Comparison of ENCODE assay signal across 8 cellular contexts in the genomic region with DNA sequence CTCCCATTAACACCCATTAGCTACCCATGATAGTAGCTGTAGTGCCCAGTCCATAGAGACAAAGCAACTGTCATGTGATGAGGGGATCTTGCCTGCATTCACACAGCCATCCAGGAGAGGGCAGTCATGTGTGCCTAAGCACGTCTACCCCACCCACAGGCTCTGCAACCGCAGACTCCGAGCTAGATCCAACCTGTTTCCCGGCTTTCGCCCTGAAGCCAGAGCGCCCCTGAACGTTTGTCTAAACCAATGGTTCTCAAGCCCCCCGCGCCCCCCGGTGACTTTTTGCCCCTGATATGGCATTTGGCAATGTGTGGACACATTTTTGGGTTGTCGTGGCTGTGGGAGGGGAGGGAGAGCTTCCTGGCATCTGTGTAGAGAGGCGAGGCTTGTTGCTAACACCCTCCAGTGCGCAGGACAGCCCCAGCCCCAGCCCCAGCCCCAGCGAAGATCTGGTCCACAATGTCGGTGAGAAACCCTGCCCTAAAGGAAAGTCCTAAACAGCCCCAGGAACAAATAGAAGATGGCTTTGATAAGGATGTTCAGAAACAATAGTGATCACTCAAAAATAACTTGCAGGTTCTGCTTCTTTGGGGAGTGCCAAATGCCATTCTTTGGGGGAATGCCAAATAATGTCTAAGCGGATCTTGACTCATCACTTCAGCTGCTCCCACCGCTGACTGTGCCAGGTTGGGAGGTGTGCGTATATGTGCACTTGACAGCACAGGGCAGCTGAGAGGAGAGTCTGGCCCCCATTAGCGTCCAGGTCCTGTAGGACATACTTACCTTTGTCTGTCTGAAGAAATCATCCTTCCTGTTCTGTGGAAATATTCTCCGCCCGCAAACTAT. TPM values are rescaled to one million over a fixed set of nuclear protein-coding genes. Genes with fewer than 3 reads are reported as not detected.
A peak's percentile ranks its signal among the peaks of the same experiment; 100 is the strongest.
DNase-seq lines count a peak whose midpoint lies in the region; FAIRE-seq and TF ChIP-seq lines count a peak whose summit lies in the region.

No MANE protein-coding gene starts in this region.

- no peaks in the 10 kb centered on the region for H3K9me2 ChIP-seq in GM23248 (ENCODE audit: insufficient read depth)
- H3K9me2 ChIP-seq in Karpas-422 (replicated peaks; ENCODE audit: insufficient read depth, low read length), result no peaks in the 10 kb centered on the region

- in situ Hi-C loops in GM23248 (cut with MboI), result loop anchor here (5.0 to 25.0 kb wide), 2 partner anchors 188 to 383 kb away; a partner anchor contains a TSS

- peak overlapping the region; percentile 79 for H3K4me2 ChIP-seq in GM23248 (ENCODE audit: unreplicated experiment)
- peak overlapping the region; percentile 71 for H3K4me2 ChIP-seq in Karpas-422 (ENCODE audit: low read depth, low read length, poor library complexity, severe bottlenecking)

- H3K79me2 ChIP-seq in GM23248 (ENCODE audit: insufficient read depth) (no peaks in the 10 kb centered on the region), Karpas-422 (ENCODE audit: low read length) (no peaks in the 10 kb centered on the region)

- H3K9ac ChIP-seq in GM23248 (peak overlapping the region; percentile 73), Karpas-422 (ENCODE audit: low read length) (peak overlapping the region; percentile 52)

- no peaks in the 10 kb centered on the region for H3K9me3 Mint-ChIP-seq in activated T-helper 2 cell treated with anti-CD3 and anti-CD28 coated beads, Interferon-gamma antibody, Interleukin-2, Interleukin-4, amounts not matched to agents 10 μg/mL and 5 μg/mL and 100 μg/mL, durations not matched to agents 14 hours and 24 hours and 36 hours
- H3K9me3 Mint-ChIP-seq in neural crest cell, result no peaks in the 10 kb centered on the region

- H3K4me3 Mint-ChIP-seq in activated T-helper 2 cell treated with anti-CD3 and anti-CD28 coated beads, Interferon-gamma antibody, Interleukin-2, Interleukin-4, amounts not matched to agents 10 μg/mL and 5 μg/mL and 100 μg/mL, durations not matched to agents 14 hours and 24 hours and 36 hours (ENCODE audit: low read depth), result no peak overlapping the region
- no peak overlapping the region for H3K4me3 Mint-ChIP-seq in neural crest cell

- WGBS in GM23248 (ENCODE audit: low coverage in 1 of 2, low lambda C conversion rate in 2 of 2, missing lambda C conversion rate in 2 of 2), 2 experiments, result 14 to 15% methylated on average over 21 of the region's 21 CpGs
- 14 to 21% (median 19%) methylated on average over 20 to 21 of the region's 21 CpGs for WGBS in stomach, 5 donors

- no peaks in the 10 kb centered on the region for H3K9me3 ChIP-seq in GM23248 (ENCODE audit: low read depth)
- H3K9me3 ChIP-seq in Karpas-422 (ENCODE audit: low read length), result no peaks in the 10 kb centered on the region
- no peaks in the 10 kb centered on the region for H3K9me3 ChIP-seq in stomach

- no peaks in the 10 kb centered on the region for H3K27me3 ChIP-seq in GM23248 (replicated peaks; ENCODE audit: insufficient read depth)
- H3K27me3 ChIP-seq in Karpas-422 (ENCODE audit: low read length), result no peaks in the 10 kb centered on the region
- no peaks in the 10 kb centered on the region for H3K27me3 ChIP-seq in stomach

- H3K4me1 Mint-ChIP-seq in activated T-helper 2 cell treated with anti-CD3 and anti-CD28 coated beads, Interferon-gamma antibody, Interleukin-2, Interleukin-4, amounts not matched to agents 10 μg/mL and 5 μg/mL and 100 μg/mL, durations not matched to agents 14 hours and 24 hours and 36 hours (ENCODE audit: low read depth), result no peaks in the 10 kb centered on the region
- no peaks in the 10 kb centered on the region for H3K4me1 Mint-ChIP-seq in neural crest cell

- no peak for TF ChIP-seq EP300 in stomach (IDR thresholded peaks at IDR 0.05)

- peaks cover 12% of the 10 kb centered on the region for H3F3A ChIP-seq in GM23248 (ENCODE audit: insufficient read depth)

- H3K27ac ChIP-seq in GM23248 (peak overlapping the region; percentile 68), Karpas-422 (ENCODE audit: low read length) (no peak overlapping the region), stomach (peak overlapping the region; percentile 28 to 81 (median 77))

- TF ChIP-seq POLR2A in stomach (IDR thresholded peaks at IDR 0.05), result no peak

- H3K36me3 ChIP-seq in GM23248 (ENCODE audit: low read depth) (no peaks in the 10 kb centered on the region), Karpas-422 (ENCODE audit: insufficient read depth, low read length) (no peaks in the 10 kb centered on the region), stomach (peaks cover 0 to 21% (median 9%) of the 10 kb centered on the region in 4 donors)

- peak overlapping the region; percentile 79 for H2AFZ ChIP-seq in GM23248
- 0 out of 2 replicates have a peak overlapping the region, but pooled peaks have one; percentile 28 for H2AFZ ChIP-seq in Karpas-422 (ENCODE audit: low read length)

- H4K20me1 ChIP-seq in GM23248 (ENCODE audit: insufficient read depth) (no peaks in the 10 kb centered on the region), Karpas-422 (ENCODE audit: insufficient read depth, low read depth, low read length) (no peaks in the 10 kb centered on the region)

- DNase-seq in Daoy (ENCODE audit: low read depth) (peak; percentile 97), GM23248 (peak; percentile 97), Karpas-422 (peak; percentile 89), RCC 7860 (ENCODE audit: low spot score) (peak; percentile 82), foreskin melanocyte (peak; percentile 76), neural crest cell (ENCODE audit: low read depth, low spot score) (peak; percentile 72), stomach (peak; percentile 87)
- peak; percentile 69 for DNase-seq in activated T-helper 2 cell treated with anti-CD3 and anti-CD28 coated beads, Interferon-gamma antibody, Interleukin-2, Interleukin-4, amounts not matched to agents 10 μg/mL and 5 μg/mL and 100 μg/mL, durations not matched to agents 14 hours and 24 hours and 36 hours (ENCODE audit: low spot score)

- peak overlapping the region; percentile 73 for H3K4me3 ChIP-seq in GM23248
- peak overlapping the region; percentile 43; the same call in 1 of the 2 replicates for H3K4me3 ChIP-seq in Karpas-422 (ENCODE audit: low read length)
- peak overlapping the region; percentile 33 to 49 (median 38) for H3K4me3 ChIP-seq in stomach

- H3K27ac Mint-ChIP-seq in activated T-helper 2 cell treated with anti-CD3 and anti-CD28 coated beads, Interferon-gamma antibody, Interleukin-2, Interleukin-4, amounts not matched to agents 10 μg/mL and 5 μg/mL and 100 μg/mL, durations not matched to agents 14 hours and 24 hours and 36 hours, result no peak overlapping the region
- H3K27ac Mint-ChIP-seq in neural crest cell (ENCODE audit: unreplicated experiment), result no peak overlapping the region

- TF ChIP-seq CTCF in neural crest cell (conservative IDR thresholded peaks at IDR 0.05) (peak; percentile 94), stomach (IDR thresholded peaks at IDR 0.05) (peak in 5 of 7 experiments; percentile 83 to 98 (median 87))

- no peaks in the 10 kb centered on the region for H3K36me3 Mint-ChIP-seq in activated T-helper 2 cell treated with anti-CD3 and anti-CD28 coated beads, Interferon-gamma antibody, Interleukin-2, Interleukin-4, amounts not matched to agents 10 μg/mL and 5 μg/mL and 100 μg/mL, durations not matched to agents 14 hours and 24 hours and 36 hours (ENCODE audit: low read depth)
- no peaks in the 10 kb centered on the region for H3K36me3 Mint-ChIP-seq in neural crest cell (ENCODE audit: low read depth)

- H3K4me1 ChIP-seq in GM23248 (ENCODE audit: insufficient read depth) (peaks cover 15% of the 10 kb centered on the region), Karpas-422 (ENCODE audit: low read length) (0 out of 2 replicates have a peak, but pooled peaks cover 6% of the 10 kb centered on the region), stomach (peaks cover 11 to 24% (median 21%) of the 10 kb centered on the region in 4 donors)

- peak; percentile 87 for FAIRE-seq in RCC 7860 (lab: Jason Lieb, UNC)

- intact Hi-C loops in activated T-helper 2 cell treated with anti-CD3 and anti-CD28 coated beads, Interferon-gamma antibody, Interleukin-2, Interleukin-4, amounts not matched to agents 10 μg/mL and 5 μg/mL and 100 μg/mL, durations not matched to agents 14 hours and 24 hours and 36 hours (cut with micrococcal nuclease), result loop anchor here (1.0 kb wide), 2 partner anchors 189 to 380 kb away; a partner anchor contains a TSS
- intact Hi-C loops in stomach (cut with DNase I; ENCODE audit: low total_unique reads), result loop anchor here (5.0 kb wide), 1 partner anchor 188 kb away; no protein-coding TSS in a partner anchor

- H3K27me3 Mint-ChIP-seq in activated T-helper 2 cell treated with anti-CD3 and anti-CD28 coated beads, Interferon-gamma antibody, Interleukin-2, Interleukin-4, amounts not matched to agents 10 μg/mL and 5 μg/mL and 100 μg/mL, durations not matched to agents 14 hours and 24 hours and 36 hours (ENCODE audit: low read depth), result peaks cover 2% of the 10 kb centered on the region
- H3K27me3 Mint-ChIP-seq in neural crest cell (ENCODE audit: low read depth), result no peaks in the 10 kb centered on the region

RNA-seq across cellular contexts. Expression of a gene that starts 34.5 kb away (rescaled TPM):
- total RNA-seq in Daoy (2014; rRNA removed; shearing (Covaris generic)), result 0.09 and 0.80 TPM in 2 replicates
- 1.6 and 3.3 TPM in 2 replicates for total RNA-seq in GM23248 (2014; rRNA removed; shearing (Covaris generic))
- polyA plus RNA-seq in GM23248 (2016; fragmentation: Nextera tagmentation; extraction: Ambion mirVana) (2.0 and 2.1 TPM in 2 replicates), stomach (10 to 100 TPM; 11.6 to 17.1 (median 12.0) TPM)
- total RNA-seq in Karpas-422 (2014; rRNA removed; shearing (Covaris generic); ENCODE audit: low replicate concordance), result not detected in 2 replicates
- total RNA-seq in activated T-helper 2 cell treated with anti-CD3 and anti-CD28 coated beads, Interferon-gamma antibody, Interleukin-2, Interleukin-4, amounts not matched to agents 10 μg/mL and 5 μg/mL and 100 μg/mL, durations not matched to agents 14 hours and 24 hours and 36 hours, result not detected in 2 replicates
- total RNA-seq in neural crest cell (0.64 and 0.77 TPM in 2 replicates), stomach (10 to 100 TPM in 2 of 5 donors, 1 to 10 TPM in 2, not detected in 1; 3.1 to 80.3 (median 12.5) TPM)
